19 cellular contexts compared by ENCODE assay signal in genomic region chr16:48818257-48818656, GRCh38.
"Had no signal": no experiment of that assay in that cellular context is flagged by ENCODE, and none has a peak within 500 bp of the region (broad histone marks: within the 10 kb centered on the region; RNA-seq: fewer than 3 reads in every experiment).

No MANE protein-coding gene starts in this region.

- H3K4me1 ChIP-seq: neural progenitor cell, parathyroid adenoma, right lobe of liver, suprapubic skin, transverse colon, upper lobe of right lung, uterus had no signal

- H3K4me3 ChIP-seq: coronary artery, neural progenitor cell, right lobe of liver, suprapubic skin, transverse colon, upper lobe of right lung, uterus had no signal

- H3K27me3 ChIP-seq: right lobe of liver, suprapubic skin, transverse colon, upper lobe of right lung, uterus had no signal

- H3K27ac ChIP-seq: coronary artery, neural progenitor cell, parathyroid adenoma, right lobe of liver, suprapubic skin, transverse colon, upper lobe of right lung, uterus had no signal

- DNase-seq: dermis blood vessel endothelial cell; effector memory CD4-positive, alpha-beta T cell; erythroblast; kidney; mesenchymal stem cell; naive thymus-derived CD4-positive, alpha-beta T cell; right lobe of liver; small intestine; stimulated activated CD4-positive, alpha-beta T cell treated with anti-CD3 and anti-CD28 coated beads, Interleukin-15, amount 100 ng/mL, for 24 hours; stimulated activated CD4-positive, alpha-beta T cell treated with anti-CD3 and anti-CD28 coated beads, Interleukin-2, amount 100 ng/mL, for 48 hours; stimulated activated naive B cell treated with anti-CD40 and anti-IgM and Interleukin-4, amounts not matched to agents 10 μg/mL and 1 μg/mL and 100 μg/mL, for 72 hours; transverse colon; upper lobe of right lung; uterus had no signal

- ATAC-seq: left lobe of liver; naive thymus-derived CD4-positive, alpha-beta T cell; right lobe of liver; stimulated activated naive B cell treated with anti-CD40 and anti-IgM and Interleukin-4, amounts not matched to agents 10 μg/mL and 1 μg/mL and 100 μg/mL, for 72 hours; upper lobe of right lung had no signal

- H3K36me3 ChIP-seq: neural progenitor cell, right lobe of liver, suprapubic skin, transverse colon, upper lobe of right lung, uterus had no signal

- H3K9me3 ChIP-seq: right lobe of liver, suprapubic skin, transverse colon, upper lobe of right lung, uterus had no signal
